15 cellular contexts compared by ENCODE assay signal in the genomic region with DNA sequence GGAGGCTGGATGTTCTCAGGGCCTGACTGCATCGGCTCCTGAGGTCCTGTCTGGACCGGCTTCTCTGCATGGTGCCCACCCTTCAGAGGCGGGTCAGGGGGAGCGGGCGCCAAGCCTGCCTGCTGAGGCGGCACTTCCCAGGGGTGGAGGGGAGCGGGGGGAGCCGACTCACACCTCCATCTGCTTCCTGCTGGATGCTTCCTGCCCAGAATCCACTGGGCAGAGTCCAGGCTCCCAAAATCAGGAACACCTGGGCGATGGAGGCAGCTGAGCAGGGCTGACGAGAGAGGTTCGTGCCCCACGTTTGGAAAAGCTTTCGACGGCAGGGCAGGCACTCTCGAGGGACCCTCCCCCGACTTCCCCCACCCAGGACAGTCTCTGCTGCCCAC. TPM values are rescaled to one million over a fixed set of nuclear protein-coding genes. Genes with fewer than 3 reads are reported as not detected.
DNase-seq lines count a peak whose midpoint lies in the region; ATAC-seq and TF ChIP-seq lines count a peak whose summit lies in the region.
"Had no signal": no experiment of that assay in that cellular context is flagged by ENCODE, and none has a peak within 500 bp of the region (broad histone marks: within the 10 kb centered on the region; RNA-seq: fewer than 3 reads in every experiment).

No MANE protein-coding gene starts in this region.

- peaks cover 29% of the 10 kb centered on the region for H3K4me1 Mint-ChIP-seq in chondrocyte (ENCODE audit: low read depth)

- peaks cover 11% of the 10 kb centered on the region for H3K36me3 Mint-ChIP-seq in chondrocyte (ENCODE audit: low read depth)

- ATAC-seq in lung (ENCODE audit: insufficient read depth, low FRiP score): no peak
- no peak for ATAC-seq in HG02852 (IDR thresholded peaks at IDR 0.05; ENCODE audit: unreplicated experiment)
- ATAC-seq in GM21390 (IDR thresholded peaks at IDR 0.05; ENCODE audit: unreplicated experiment): no peak

- H3K4me3 Mint-ChIP-seq in chondrocyte (ENCODE audit: unreplicated experiment): no peak overlapping the region
- H3K4me3 Mint-ChIP-seq: activated CD4-positive, alpha-beta memory T cell treated with anti-CD3 and anti-CD28 coated beads for 36 hours; GM23338; stimulated activated naive CD8-positive, alpha-beta T cell treated with anti-CD3 and anti-CD28 coated beads, Interleukin-15, Interleukin-2, amounts not matched to agents 100 ng/mL and 50 ng/mL, for 24 hours had no signal

- TF ChIP-seq CTCF in chondrocyte (IDR thresholded peaks at IDR 0.05): no peak
- TF ChIP-seq CTCF in lung (IDR thresholded peaks at IDR 0.05; ENCODE audit: control extremely low read depth, extremely low read depth): no peak

- H3K27me3 Mint-ChIP-seq in chondrocyte (ENCODE audit: low read depth): no peaks in the 10 kb centered on the region
- H3K27me3 Mint-ChIP-seq: activated CD4-positive, alpha-beta memory T cell treated with anti-CD3 and anti-CD28 coated beads for 36 hours; stimulated activated naive CD8-positive, alpha-beta T cell treated with anti-CD3 and anti-CD28 coated beads, Interleukin-15, Interleukin-2, amounts not matched to agents 100 ng/mL and 50 ng/mL, for 24 hours had no signal

- no peaks in the 10 kb centered on the region for H3K27me3 ChIP-seq in lung (ENCODE audit: control insufficient read depth, insufficient read depth)
- H3K27me3 ChIP-seq in skeletal muscle tissue (ENCODE audit: control insufficient read depth in 3 of 3, insufficient read depth in 3 of 3, low read length in 3 of 3): peaks cover 0 to 2% (median 0%) of the 10 kb centered on the region in 3 donors
- H3K27me3 ChIP-seq: foreskin keratinocyte had no signal

- DNase-seq in COLO668 (lab: John Stamatoyannopoulos, UW; ENCODE audit: unreplicated experiment) (peak; percentile 25), chondrocyte (ENCODE audit: low spot score) (peak; percentile 86), lung (ENCODE audit: low spot score) (no peak), anterior cingulate cortex (lab: John Stamatoyannopoulos, UW) (no peak), dedifferentiated amniotic fluid mesenchymal stem cell (ENCODE audit: extremely low spot score) (no peak)
- DNase-seq: activated CD4-positive, alpha-beta memory T cell treated with anti-CD3 and anti-CD28 coated beads for 36 hours; foreskin keratinocyte; NCI-H2029 treated with DMSO at 0.1 percent for 48 hours; SK-N-SH had no signal

- WGBS in lung, 2 donors: 61 to 66% methylated on average over 15 to 16 of the region's 16 CpGs

- H3K27ac Mint-ChIP-seq in chondrocyte (ENCODE audit: unreplicated experiment): no peak overlapping the region
- H3K27ac Mint-ChIP-seq: activated CD4-positive, alpha-beta memory T cell treated with anti-CD3 and anti-CD28 coated beads for 36 hours; activated T-helper 2 cell treated with anti-CD3 and anti-CD28 coated beads, Interferon-gamma antibody, Interleukin-2, Interleukin-4, amounts not matched to agents 10 μg/mL and 5 μg/mL and 100 μg/mL, durations not matched to agents 14 hours and 24 hours and 36 hours; GM23338; stimulated activated naive CD8-positive, alpha-beta T cell treated with anti-CD3 and anti-CD28 coated beads, Interleukin-15, Interleukin-2, amounts not matched to agents 100 ng/mL and 50 ng/mL, for 24 hours had no signal

- H3K9ac ChIP-seq in skeletal muscle tissue (ENCODE audit: low read depth in 1 of 3, low read length in 3 of 3): peak overlapping the region in 2 of 3 donors; percentile 45 to 68
- H3K9ac ChIP-seq: SK-N-SH had no signal

- H3K27ac ChIP-seq in lung (ENCODE audit: low read depth in 1 of 2, low read length in 1 of 2): peak overlapping the region; percentile 47 to 70
- peak overlapping the region; percentile 74 for H3K27ac ChIP-seq in skeletal muscle tissue (ENCODE audit: low read depth, low read length)
- H3K27ac ChIP-seq: foreskin keratinocyte had no signal

- H3K4me1 ChIP-seq in lung (ENCODE audit: control insufficient read depth in 2 of 2, insufficient read depth in 2 of 2, low read length in 2 of 2) (peaks cover 0 to 18% of the 10 kb centered on the region in 2 donors), skeletal muscle tissue (ENCODE audit: control insufficient read depth in 3 of 3, insufficient read depth in 3 of 3, low read length in 3 of 3) (peaks cover 14 to 31% (median 24%) of the 10 kb centered on the region in 3 donors)
- H3K4me1 ChIP-seq: foreskin keratinocyte had no signal

- no peak overlapping the region for H3K4me3 ChIP-seq in lung
- H3K4me3 ChIP-seq in skeletal muscle tissue (ENCODE audit: low read length in 3 of 3): peak overlapping the region in 2 of 3 donors; percentile 14 to 41
- H3K4me3 ChIP-seq: GM23338 had no signal

- H3K9me3 Mint-ChIP-seq in chondrocyte (ENCODE audit: low read depth): no peaks in the 10 kb centered on the region
- H3K9me3 Mint-ChIP-seq: activated CD4-positive, alpha-beta memory T cell treated with anti-CD3 and anti-CD28 coated beads for 36 hours; activated T-helper 2 cell treated with anti-CD3 and anti-CD28 coated beads, Interferon-gamma antibody, Interleukin-2, Interleukin-4, amounts not matched to agents 10 μg/mL and 5 μg/mL and 100 μg/mL, durations not matched to agents 14 hours and 24 hours and 36 hours; stimulated activated naive CD8-positive, alpha-beta T cell treated with anti-CD3 and anti-CD28 coated beads, Interleukin-15, Interleukin-2, amounts not matched to agents 100 ng/mL and 50 ng/mL, for 24 hours had no signal

- H3K36me3 ChIP-seq in lung (ENCODE audit: control insufficient read depth in 2 of 2, insufficient read depth in 2 of 2, low read length in 2 of 2): peaks cover 0 to 26% of the 10 kb centered on the region in 2 donors
- peaks cover 0 to 5% (median 3%) of the 10 kb centered on the region in 3 donors for H3K36me3 ChIP-seq in skeletal muscle tissue (ENCODE audit: control insufficient read depth in 3 of 3, insufficient read depth in 3 of 3, low read length in 3 of 3)

- H3K9me3 ChIP-seq in lung (ENCODE audit: control insufficient read depth in 2 of 2, insufficient read depth in 1 of 2, low read length in 1 of 2) (peaks cover 0 to 3% of the 10 kb centered on the region in 2 donors), skeletal muscle tissue (ENCODE audit: control insufficient read depth in 3 of 3, low read length in 3 of 3) (no peaks in the 10 kb centered on the region)
- H3K9me3 ChIP-seq: SK-N-SH had no signal

RNA-seq across cellular contexts. Expression of a gene that starts 42.2 kb away (rescaled TPM):
- total RNA-seq in chondrocyte (10.0 to 13.1 TPM (median 10.3 TPM) in 3 replicates), lung (10 to 100 TPM; 11.3 to 12.2 TPM), skeletal muscle tissue (15.1 TPM)
- 1 to 10 TPM; 7.2 to 8.4 TPM for polyA plus RNA-seq in lung

RNA-seq across cellular contexts. Expression of a gene that starts 59.5 kb away (rescaled TPM):
- 85.2 to 93.6 TPM (median 86.4 TPM) in 3 replicates for total RNA-seq in chondrocyte
- total RNA-seq in lung: 10 to 100 TPM; 49.3 to 57.7 TPM
- 10 to 100 TPM; 17.6 to 30.5 TPM for polyA plus RNA-seq in lung
- 33.9 TPM for total RNA-seq in skeletal muscle tissue

Comparison
In these comparisons a context has a peak if more than half of its experiments do, and no peak if none do; other contexts are left out.
1. DNase-seq: peak in COLO668 (single experiment) and chondrocyte (single experiment); none in lung (single experiment), anterior cingulate cortex (0 of 58) and dedifferentiated amniotic fluid mesenchymal stem cell (single experiment).